In genomic region chr1:100322436-100323211, GRCh38 we compare ENCODE assay signal across 12 cellular contexts. TPM values are rescaled to one million over a fixed set of nuclear protein-coding genes. Genes with fewer than 3 reads are reported as not detected.
DNase-seq lines count a peak whose midpoint lies in the region; ATAC-seq and TF ChIP-seq lines count a peak whose summit lies in the region.
"Had no signal": no experiment of that assay in that cellular context is flagged by ENCODE, and none has a peak within 500 bp of the region (broad histone marks: within the 10 kb centered on the region; RNA-seq: fewer than 3 reads in every experiment).

No MANE protein-coding gene starts in this region.

- DNase-seq in DND-41, result no peak
- peak; percentile 43 for DNase-seq in HCEC 1CT
- DNase-seq in WTC11 (ENCODE audit: low spot score), result no peak
- no peak for DNase-seq in immature natural killer cell
- no peak for DNase-seq in MM.1S
- DNase-seq: activated naive CD4-positive, alpha-beta T cell treated with Interleukin-2 at 50 U/mL for 16 hours; HFFc6; NCI-H1436 treated with DMSO at 0.1 percent for 48 hours had no signal

- no peak; the same call in 2 of the 3 replicates for ATAC-seq in DND-41 (ENCODE audit: insufficient read depth, low read depth)
- no peak for ATAC-seq in WTC11
- ATAC-seq in HG03025 (IDR thresholded peaks at IDR 0.05; ENCODE audit: low FRiP score, unreplicated experiment), result no peak
- no peak for ATAC-seq in HG03442 (IDR thresholded peaks at IDR 0.05; ENCODE audit: unreplicated experiment)

- H3K4me1 ChIP-seq in DND-41 (ENCODE audit: insufficient read depth, low read length), result peaks cover 11% of the 10 kb centered on the region
- H3K4me1 ChIP-seq in liver (ENCODE audit: control insufficient read depth in 4 of 4, insufficient read depth in 4 of 4, low read length in 3 of 4), result peaks cover 0 to 10% (median 3%) of the 10 kb centered on the region in 4 donors
- H3K4me1 ChIP-seq in MM.1S (ENCODE audit: low read length), result no peaks in the 10 kb centered on the region

- no peaks in the 10 kb centered on the region for H4K20me1 ChIP-seq in DND-41 (ENCODE audit: insufficient read depth, low read length)
- no peaks in the 10 kb centered on the region for H4K20me1 ChIP-seq in MM.1S (ENCODE audit: insufficient read depth, low read length)

- H2AFZ ChIP-seq in DND-41 (ENCODE audit: low read depth, low read length), result peak overlapping the region; percentile 58
- no peak overlapping the region for H2AFZ ChIP-seq in MM.1S (ENCODE audit: low read length)

- H3K9me2 ChIP-seq in MM.1S (replicated peaks; ENCODE audit: insufficient read depth, low read length), result no peaks in the 10 kb centered on the region

- no peak overlapping the region for H3K4me2 ChIP-seq in DND-41 (ENCODE audit: insufficient read depth, low read length)
- H3K4me2 ChIP-seq in MM.1S (ENCODE audit: low read depth, low read length), result no peak overlapping the region

- H3K36me3 ChIP-seq in DND-41 (ENCODE audit: insufficient read depth, low read length) (no peaks in the 10 kb centered on the region), liver (ENCODE audit: control insufficient read depth in 4 of 4, insufficient read depth in 3 of 4, low read depth in 1 of 4, low read length in 3 of 4) (no peaks in the 10 kb centered on the region), MM.1S (replicated peaks; ENCODE audit: insufficient read depth, low read length) (no peaks in the 10 kb centered on the region)
- H3K36me3 ChIP-seq: heart left ventricle had no signal

- H3K27ac Mint-ChIP-seq in WTC11 (no peak overlapping the region), immature natural killer cell (no peak overlapping the region)
- H3K27ac Mint-ChIP-seq: HFFc6 had no signal

- H3K9me3 Mint-ChIP-seq in WTC11 (peaks cover 28% of the 10 kb centered on the region), immature natural killer cell (peaks cover 4 to 20% (median 9%) of the 10 kb centered on the region in 6 donors)
- H3K9me3 Mint-ChIP-seq: HFFc6 had no signal

- H3K36me3 Mint-ChIP-seq in WTC11 (peaks cover 14% of the 10 kb centered on the region), immature natural killer cell (peaks cover 6 to 8% (median 8%) of the 10 kb centered on the region in 3 donors)

- CTCF ChIA-PET in WTC11 (lab: Charles Lee), result no interaction called here

- H3K4me3 ChIP-seq in DND-41 (ENCODE audit: low read depth in 1 of 2, low read length in 2 of 2), result no peak overlapping the region
- no peak overlapping the region for H3K4me3 ChIP-seq in liver (ENCODE audit: low read depth in 1 of 3, low read length in 3 of 3)
- no peak overlapping the region for H3K4me3 ChIP-seq in MM.1S (ENCODE audit: low read length)
- H3K4me3 ChIP-seq: heart left ventricle had no signal

- WGBS in liver, result 72% methylated on average over 1 of the region's 1 CpG

- TF ChIP-seq RAD21 in liver (IDR thresholded peaks at IDR 0.05), result no peak

- no peaks in the 10 kb centered on the region for H3F3A ChIP-seq in MM.1S (ENCODE audit: insufficient read depth, low read length)

- H3K4me3 Mint-ChIP-seq in WTC11 (no peak overlapping the region), immature natural killer cell (no peak overlapping the region)
- H3K4me3 Mint-ChIP-seq: HFFc6 had no signal

- H3K9ac ChIP-seq in DND-41 (ENCODE audit: low read depth, low read length) (no peak overlapping the region), liver (ENCODE audit: low read depth in 1 of 2, low read length in 2 of 2) (no peak overlapping the region), MM.1S (ENCODE audit: low read length) (no peak overlapping the region)

- no peaks in the 10 kb centered on the region for H3K79me2 ChIP-seq in DND-41 (ENCODE audit: insufficient read depth, low read length)
- no peaks in the 10 kb centered on the region for H3K79me2 ChIP-seq in MM.1S (ENCODE audit: low read length)

- H3K4me1 Mint-ChIP-seq in WTC11 (peaks cover 26% of the 10 kb centered on the region), immature natural killer cell (no peaks in the 10 kb centered on the region)

- H3K27ac ChIP-seq in DND-41 (ENCODE audit: low read length) (no peak overlapping the region), liver (ENCODE audit: low read depth in 1 of 2, low read length in 2 of 2) (no peak overlapping the region), MM.1S (ENCODE audit: low read length) (no peak overlapping the region)

- H3K9me3 ChIP-seq in DND-41 (ENCODE audit: insufficient read depth, low read length, severe bottlenecking) (peaks cover 4% of the 10 kb centered on the region), liver (ENCODE audit: control insufficient read depth in 4 of 4, low read length in 3 of 4) (peaks cover 0 to 8% (median 3%) of the 10 kb centered on the region in 4 donors), MM.1S (replicated peaks; ENCODE audit: insufficient read depth, low read length) (no peaks in the 10 kb centered on the region)

- POLR2A ChIA-PET in WTC11 (lab: Charles Lee), result interaction anchor here (1.2 kb wide), 1 partner anchor 19 kb away, joined by 8 read pairs; no protein-coding TSS in a partner anchor

- TF ChIP-seq CTCF in DND-41 (IDR thresholded peaks at IDR 0.05; ENCODE audit: borderline replicate concordance, extremely low read depth, low read length, poor library complexity, severe bottlenecking) (no peak), WTC11 (IDR thresholded peaks at IDR 0.05) (no peak), liver (IDR thresholded peaks at IDR 0.05; ENCODE audit: low read depth, low read length, missing input control) (no peak), MM.1S (IDR thresholded peaks at IDR 0.05; ENCODE audit: low read length) (no peak)

- H3K27me3 ChIP-seq in DND-41 (ENCODE audit: insufficient read depth, low read length, poor library complexity) (no peaks in the 10 kb centered on the region), liver (ENCODE audit: control insufficient read depth in 4 of 4, insufficient read depth in 4 of 4, low read length in 3 of 4) (no peaks in the 10 kb centered on the region), MM.1S (replicated peaks; ENCODE audit: insufficient read depth, low read length) (no peaks in the 10 kb centered on the region)
- H3K27me3 ChIP-seq: heart left ventricle had no signal

- no peaks in the 10 kb centered on the region; the same call in none of the 2 replicates for H3K27me3 Mint-ChIP-seq in WTC11 (ENCODE audit: low read depth)
- peaks cover 0 to 4% (median 0%) of the 10 kb centered on the region in 3 donors for H3K27me3 Mint-ChIP-seq in immature natural killer cell (ENCODE audit: low read depth in 3 of 3)

TF ChIP-seq in WTC11, 78 proteins besides CTCF, POLR2A, EP300 and RAD21:
- TF ChIP-seq ZNF121 (CRISPR knock-in tag; IDR thresholded peaks at IDR 0.05) (no peak), GABPB1 (CRISPR knock-in tag; IDR thresholded peaks at IDR 0.05) (peak; percentile 97), ZNF423 (CRISPR knock-in tag; IDR thresholded peaks at IDR 0.05) (no peak)

TF ChIP-seq in liver, 16 proteins besides CTCF, POLR2A, EP300 and RAD21 (continues in another document):
- TF ChIP-seq HNF4G (IDR thresholded peaks at IDR 0.05), result no peak
- no peak for TF ChIP-seq FOXA2 (IDR thresholded peaks at IDR 0.05)
- TF ChIP-seq GABPA (IDR thresholded peaks at IDR 0.05 in 1 of 2, conservative IDR thresholded peaks at IDR 0.05 in 1 of 2), result no peak
- no peak for TF ChIP-seq MAX (IDR thresholded peaks at IDR 0.05)
- TF ChIP-seq HNF4A (conservative IDR thresholded peaks at IDR 0.05), result peak; percentile 37 to 45
- TF ChIP-seq FOXA1 (IDR thresholded peaks at IDR 0.05), result no peak
- TF ChIP-seq RXRA (IDR thresholded peaks at IDR 0.05), result peak in 1 of 2 donors; percentile 15
- peak; percentile 32 for TF ChIP-seq ATF3 (IDR thresholded peaks at IDR 0.05)
- TF ChIP-seq JUND (IDR thresholded peaks at IDR 0.05), result peak; percentile 78 to 84
- peak; percentile 60 for TF ChIP-seq SP1 (IDR thresholded peaks at IDR 0.05)
- TF ChIP-seq REST (IDR thresholded peaks at IDR 0.05), result no peak
- no peak for TF ChIP-seq NR2F2 (IDR thresholded peaks at IDR 0.05)

RNA-seq across cellular contexts. Expression of gene CDC14A, which starts 29.7 kb away (rescaled TPM):
- 8.7 to 11.1 TPM (median 10.3 TPM) in 3 replicates for total RNA-seq in WTC11 (2021)
- total RNA-seq in liver, result 1 to 10 TPM; 3.6 to 4.1 TPM
- polyA plus RNA-seq in liver, result 1 to 10 TPM in 1 of 2 donors, under 1 TPM in 1; 0.39 to 1.7 TPM
- 10 to 100 TPM in 2 of 3 donors, 1 to 10 TPM in 1; 5.8 to 15.4 (median 10.9) TPM for polyA plus RNA-seq in immature natural killer cell

RNA-seq across cellular contexts. Expression of gene RTCA, which starts 56.6 kb away (rescaled TPM):
- total RNA-seq in WTC11 (2021) (31.1 to 35.7 TPM (median 35.2 TPM) in 3 replicates), liver (10 to 100 TPM; 15.9 to 18.9 TPM)
- polyA plus RNA-seq in liver (10 to 100 TPM; 11.2 to 14.3 TPM), immature natural killer cell (10 to 100 TPM; 14.7 to 28.4 (median 27.5) TPM)
